ENCODE assay signal across 1 cellular context in the genomic region with DNA sequence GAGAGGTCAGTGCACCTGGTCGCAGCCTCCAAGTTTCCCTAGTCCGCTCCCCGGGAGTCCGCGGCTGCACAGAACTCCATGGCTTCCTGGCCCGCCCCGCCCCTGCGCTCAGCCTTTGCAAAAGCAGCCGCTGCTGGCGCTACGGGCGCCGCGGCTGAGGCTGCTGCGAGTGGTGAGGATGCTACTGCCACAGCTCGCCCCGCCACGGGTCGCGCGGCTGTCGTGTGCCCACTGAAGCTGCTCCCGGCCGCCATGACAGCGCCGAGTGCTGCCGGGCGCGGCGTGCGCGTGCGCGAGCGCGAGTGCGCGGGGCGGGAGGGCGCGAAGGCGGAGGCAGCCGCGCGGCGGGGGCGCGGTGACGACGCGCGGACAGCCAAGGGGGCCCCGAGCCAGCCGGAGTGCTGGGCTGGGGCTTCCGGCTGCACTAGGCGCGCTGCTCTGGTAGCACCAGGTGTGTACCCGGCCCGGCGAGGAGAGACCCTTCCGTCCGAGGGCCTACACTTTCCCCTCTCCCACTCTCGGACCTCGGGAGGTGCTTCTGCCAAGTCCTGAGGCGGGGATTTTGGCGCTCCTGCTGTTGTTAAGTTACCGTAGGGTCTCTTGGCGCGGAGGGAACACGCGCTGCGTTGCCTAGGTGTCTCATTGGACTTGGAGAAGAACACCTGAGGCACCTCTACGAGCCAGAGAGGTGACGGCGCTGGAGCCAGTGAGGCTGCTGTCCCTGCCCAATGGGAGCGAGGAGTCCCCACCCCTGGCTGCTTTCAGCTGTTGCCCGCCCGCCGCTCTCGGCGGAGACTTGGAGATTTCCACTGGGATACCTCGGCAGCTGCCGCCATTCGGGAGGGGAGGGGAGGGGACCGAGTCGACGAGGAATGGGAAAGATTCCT.
TF ChIP-seq lines count a peak whose summit lies in the region.

No MANE protein-coding gene starts in this region.

TF ChIP-seq in K562, 482 proteins besides CTCF, POLR2A, EP300 and RAD21 (continued from another document and continues in another):
- TF ChIP-seq, protein P1, sequence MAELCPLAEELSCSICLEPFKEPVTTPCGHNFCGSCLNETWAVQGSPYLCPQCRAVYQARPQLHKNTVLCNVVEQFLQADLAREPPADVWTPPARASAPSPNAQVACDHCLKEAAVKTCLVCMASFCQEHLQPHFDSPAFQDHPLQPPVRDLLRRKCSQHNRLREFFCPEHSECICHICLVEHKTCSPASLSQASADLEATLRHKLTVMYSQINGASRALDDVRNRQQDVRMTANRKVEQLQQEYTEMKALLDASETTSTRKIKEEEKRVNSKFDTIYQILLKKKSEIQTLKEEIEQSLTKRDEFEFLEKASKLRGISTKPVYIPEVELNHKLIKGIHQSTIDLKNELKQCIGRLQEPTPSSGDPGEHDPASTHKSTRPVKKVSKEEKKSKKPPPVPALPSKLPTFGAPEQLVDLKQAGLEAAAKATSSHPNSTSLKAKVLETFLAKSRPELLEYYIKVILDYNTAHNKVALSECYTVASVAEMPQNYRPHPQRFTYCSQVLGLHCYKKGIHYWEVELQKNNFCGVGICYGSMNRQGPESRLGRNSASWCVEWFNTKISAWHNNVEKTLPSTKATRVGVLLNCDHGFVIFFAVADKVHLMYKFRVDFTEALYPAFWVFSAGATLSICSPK (IDR thresholded peaks at IDR 0.05; ENCODE audit: borderline replicate concordance): 0 out of 2 replicates have a peak, but pooled peaks have one; percentile 60
- TF ChIP-seq MBD2 (IDR thresholded peaks at IDR 0.05; ENCODE audit: borderline replicate concordance, low read depth) (peak; percentile 32; the same call in 1 of the 2 replicates), CREM (IDR thresholded peaks at IDR 0.05; ENCODE audit: low read depth) (peak; percentile 69), BRD4 (IDR thresholded peaks at IDR 0.05) (0 out of 2 replicates have a peak, but pooled peaks have one; percentile 69), RBBP5 (IDR thresholded peaks at IDR 0.05; ENCODE audit: borderline replicate concordance, insufficient read depth, low read length, poor library complexity, severe bottlenecking) (peak; percentile 89), SUPT5H (IDR thresholded peaks at IDR 0.05) (peak; percentile 91), KLF1 (tag; IDR thresholded peaks at IDR 0.05) (no peak), TEAD1 (CRISPR knock-in tag; IDR thresholded peaks at IDR 0.05) (0 out of 4 replicates have a peak, but pooled peaks of 1 of the 2 experiments have one; percentile 7), MYC (IDR thresholded peaks at IDR 0.05; ENCODE audit: low read depth, low read length) (peak; percentile 36), MYC (CRISPR knock-in tag; IDR thresholded peaks at IDR 0.05; ENCODE audit: borderline replicate concordance, low read depth) (no peak), MGA (IDR thresholded peaks at IDR 0.05) (peak; percentile 62; the same call in 1 of the 2 replicates), HNRNPUL1 (IDR thresholded peaks at IDR 0.05; ENCODE audit: low read length) (no peak), NR2C2 (CRISPR knock-in tag; IDR thresholded peaks at IDR 0.05) (peak; percentile 75; the same call in 1 of the 2 replicates), NR2C2 (tag; IDR thresholded peaks at IDR 0.05) (no peak; the same call in none of the 2 replicates), ATF1 (CRISPR knock-in tag; IDR thresholded peaks at IDR 0.05) (no peak), ATF1 (tag; IDR thresholded peaks at IDR 0.05) (peak; percentile 62), ZNF592 (IDR thresholded peaks at IDR 0.05) (peak; percentile 60), CAMTA2 (CRISPR knock-in tag; conservative IDR thresholded peaks at IDR 0.05) (no peak), MED1 (CRISPR knock-in tag; IDR thresholded peaks at IDR 0.05; ENCODE audit: borderline replicate concordance) (no peak)
- TF ChIP-seq, protein P2, sequence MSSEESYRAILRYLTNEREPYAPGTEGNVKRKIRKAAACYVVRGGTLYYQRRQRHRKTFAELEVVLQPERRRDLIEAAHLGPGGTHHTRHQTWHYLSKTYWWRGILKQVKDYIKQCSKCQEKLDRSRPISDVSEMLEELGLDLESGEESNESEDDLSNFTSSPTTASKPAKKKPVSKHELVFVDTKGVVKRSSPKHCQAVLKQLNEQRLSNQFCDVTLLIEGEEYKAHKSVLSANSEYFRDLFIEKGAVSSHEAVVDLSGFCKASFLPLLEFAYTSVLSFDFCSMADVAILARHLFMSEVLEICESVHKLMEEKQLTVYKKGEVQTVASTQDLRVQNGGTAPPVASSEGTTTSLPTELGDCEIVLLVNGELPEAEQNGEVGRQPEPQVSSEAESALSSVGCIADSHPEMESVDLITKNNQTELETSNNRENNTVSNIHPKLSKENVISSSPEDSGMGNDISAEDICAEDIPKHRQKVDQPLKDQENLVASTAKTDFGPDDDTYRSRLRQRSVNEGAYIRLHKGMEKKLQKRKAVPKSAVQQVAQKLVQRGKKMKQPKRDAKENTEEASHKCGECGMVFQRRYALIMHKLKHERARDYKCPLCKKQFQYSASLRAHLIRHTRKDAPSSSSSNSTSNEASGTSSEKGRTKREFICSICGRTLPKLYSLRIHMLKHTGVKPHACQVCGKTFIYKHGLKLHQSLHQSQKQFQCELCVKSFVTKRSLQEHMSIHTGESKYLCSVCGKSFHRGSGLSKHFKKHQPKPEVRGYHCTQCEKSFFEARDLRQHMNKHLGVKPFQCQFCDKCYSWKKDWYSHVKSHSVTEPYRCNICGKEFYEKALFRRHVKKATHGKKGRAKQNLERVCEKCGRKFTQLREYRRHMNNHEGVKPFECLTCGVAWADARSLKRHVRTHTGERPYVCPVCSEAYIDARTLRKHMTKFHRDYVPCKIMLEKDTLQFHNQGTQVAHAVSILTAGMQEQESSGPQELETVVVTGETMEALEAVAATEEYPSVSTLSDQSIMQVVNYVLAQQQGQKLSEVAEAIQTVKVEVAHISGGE (CRISPR knock-in tag; IDR thresholded peaks at IDR 0.05): peak in 1 of 3 experiments; percentile 82; a peak in 3 of 6 replicates
- TF ChIP-seq, protein P3, sequence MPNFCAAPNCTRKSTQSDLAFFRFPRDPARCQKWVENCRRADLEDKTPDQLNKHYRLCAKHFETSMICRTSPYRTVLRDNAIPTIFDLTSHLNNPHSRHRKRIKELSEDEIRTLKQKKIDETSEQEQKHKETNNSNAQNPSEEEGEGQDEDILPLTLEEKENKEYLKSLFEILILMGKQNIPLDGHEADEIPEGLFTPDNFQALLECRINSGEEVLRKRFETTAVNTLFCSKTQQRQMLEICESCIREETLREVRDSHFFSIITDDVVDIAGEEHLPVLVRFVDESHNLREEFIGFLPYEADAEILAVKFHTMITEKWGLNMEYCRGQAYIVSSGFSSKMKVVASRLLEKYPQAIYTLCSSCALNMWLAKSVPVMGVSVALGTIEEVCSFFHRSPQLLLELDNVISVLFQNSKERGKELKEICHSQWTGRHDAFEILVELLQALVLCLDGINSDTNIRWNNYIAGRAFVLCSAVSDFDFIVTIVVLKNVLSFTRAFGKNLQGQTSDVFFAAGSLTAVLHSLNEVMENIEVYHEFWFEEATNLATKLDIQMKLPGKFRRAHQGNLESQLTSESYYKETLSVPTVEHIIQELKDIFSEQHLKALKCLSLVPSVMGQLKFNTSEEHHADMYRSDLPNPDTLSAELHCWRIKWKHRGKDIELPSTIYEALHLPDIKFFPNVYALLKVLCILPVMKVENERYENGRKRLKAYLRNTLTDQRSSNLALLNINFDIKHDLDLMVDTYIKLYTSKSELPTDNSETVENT (CRISPR knock-in tag; IDR thresholded peaks at IDR 0.05): peak; percentile 93
